In genomic region chr2:39121523-39122063, GRCh38 we compare ENCODE assay signal across 1 cellular context.
TF ChIP-seq lines count a peak whose summit lies in the region.

No MANE protein-coding gene starts in this region.

TF ChIP-seq in WTC11, 78 proteins besides CTCF, POLR2A, EP300 and RAD21 (continued from another document):
- TF ChIP-seq PRDM15 (CRISPR knock-in tag; IDR thresholded peaks at IDR 0.05) (no peak), MLX (CRISPR knock-in tag; IDR thresholded peaks at IDR 0.05) (no peak), CREM (CRISPR knock-in tag; IDR thresholded peaks at IDR 0.05) (no peak), NR3C1 (CRISPR knock-in tag; conservative IDR thresholded peaks at IDR 0.05; ENCODE audit: low read depth) (no peak), CBFB (CRISPR knock-in tag; IDR thresholded peaks at IDR 0.05; ENCODE audit: low read depth) (no peak)
